Comparison of ENCODE assay signal across 12 cellular contexts in genomic region chr10:1465421-1465902, GRCh38.
DNase-seq lines count a peak whose midpoint lies in the region; ATAC-seq and TF ChIP-seq lines count a peak whose summit lies in the region.
"Had no signal": no experiment of that assay in that cellular context is flagged by ENCODE, and none has a peak within 500 bp of the region (broad histone marks: within the 10 kb centered on the region; RNA-seq: fewer than 3 reads in every experiment).

No MANE protein-coding gene starts in this region.

- H3K4me2 ChIP-seq in trophoblast cell (ENCODE audit: low read length): no peak overlapping the region

- no peak for TF ChIP-seq EP300 in sigmoid colon (IDR thresholded peaks at IDR 0.05)

- no peak overlapping the region for H4K12ac ChIP-seq in trophoblast cell (ENCODE audit: low read depth, low read length)

- H4K91ac ChIP-seq in trophoblast cell (ENCODE audit: low read depth, low read length): no peak overlapping the region

- no peaks in the 10 kb centered on the region for H3K9me3 ChIP-seq in esophagus (ENCODE audit: control insufficient read depth in 2 of 2, insufficient read depth in 1 of 2, low read depth in 1 of 2, low read length in 1 of 2)
- H3K9me3 ChIP-seq in trophoblast cell (ENCODE audit: insufficient read depth, low read depth, low read length): no peaks in the 10 kb centered on the region
- no peaks in the 10 kb centered on the region for H3K9me3 ChIP-seq in sigmoid colon
- H3K9me3 ChIP-seq: mucosa of descending colon had no signal

- no peaks in the 10 kb centered on the region for H3K79me2 ChIP-seq in trophoblast cell (ENCODE audit: control insufficient read depth, insufficient read depth, low read length, poor library complexity)

- H3K36me3 ChIP-seq in esophagus (ENCODE audit: control insufficient read depth in 2 of 2, insufficient read depth in 2 of 2, low read length in 1 of 2) (no peaks in the 10 kb centered on the region), trophoblast cell (ENCODE audit: control insufficient read depth in 1 of 2, insufficient read depth in 2 of 2, low read length in 2 of 2) (no peaks in the 10 kb centered on the region), sigmoid colon (no peaks in the 10 kb centered on the region)

- H3K18ac ChIP-seq in trophoblast cell (ENCODE audit: low read length): no peak overlapping the region

- WGBS in esophagus, 2 donors: 49 to 57% methylated on average over 19 of the region's 19 CpGs
- WGBS in trophoblast cell (ENCODE audit: extremely low coverage, insufficient coverage, insufficient read length): no CpG with 5 or more reads among the region's 19 CpGs
- 39 to 72% methylated on average over 19 of the region's 19 CpGs for WGBS in sigmoid colon, 2 donors

- peak; percentile 8 for DNase-seq in COLO829 (ENCODE audit: low spot score)
- no peak for DNase-seq in trophoblast cell
- DNase-seq in NCI-H524 (lab: John Stamatoyannopoulos, UW): no peak
- no peak for DNase-seq in NCI-H2081 (lab: John Stamatoyannopoulos, UW)
- no peak for DNase-seq in sigmoid colon
- DNase-seq: C1 segment of cervical spinal cord, cerebellar nuclear complex, NCI-H146 had no signal

- no peak overlapping the region for H4K8ac ChIP-seq in trophoblast cell (ENCODE audit: low read depth, low read length)

- no peak overlapping the region for H3K14ac ChIP-seq in trophoblast cell (ENCODE audit: low read length)

- peaks cover 0 to 8% of the 10 kb centered on the region in 2 donors for H3K4me1 ChIP-seq in esophagus (ENCODE audit: control insufficient read depth in 2 of 2, insufficient read depth in 2 of 2, low read length in 1 of 2)
- H3K4me1 ChIP-seq in trophoblast cell (ENCODE audit: control insufficient read depth in 1 of 2, insufficient read depth in 2 of 2, low read length in 2 of 2): peaks cover 0 to 2% of the 10 kb centered on the region in 2 experiments
- H3K4me1 ChIP-seq in sigmoid colon: no peaks in the 10 kb centered on the region

- H2AK5ac ChIP-seq in trophoblast cell (ENCODE audit: low read length): no peak overlapping the region

- no peak overlapping the region for H3K23ac ChIP-seq in trophoblast cell (ENCODE audit: low read length)

- H2BK5ac ChIP-seq in trophoblast cell (ENCODE audit: low read depth, low read length, poor library complexity): no peak overlapping the region

- no peaks in the 10 kb centered on the region for H3K27me3 ChIP-seq in esophagus (ENCODE audit: control insufficient read depth in 1 of 2, insufficient read depth in 2 of 2, low read length in 2 of 2)
- no peaks in the 10 kb centered on the region for H3K27me3 ChIP-seq in trophoblast cell (ENCODE audit: insufficient read depth, low read length)
- peaks cover 0 to 12% (median 0%) of the 10 kb centered on the region in 3 donors for H3K27me3 ChIP-seq in sigmoid colon

- no peak overlapping the region for H3K4ac ChIP-seq in trophoblast cell (ENCODE audit: low read depth, low read length)

- ATAC-seq in GM19438 (IDR thresholded peaks at IDR 0.05; ENCODE audit: low read depth, unreplicated experiment) (peak; percentile 90), HG03159 (IDR thresholded peaks at IDR 0.05; ENCODE audit: unreplicated experiment) (peak; percentile 59)
- ATAC-seq: mucosa of descending colon had no signal

- no peak overlapping the region for H2BK12ac ChIP-seq in trophoblast cell (ENCODE audit: low read length)

- H3K27ac ChIP-seq in esophagus (ENCODE audit: low read depth in 2 of 2, low read length in 1 of 2) (peak overlapping the region; percentile 54 to 75), trophoblast cell (ENCODE audit: low read depth, low read length) (no peak overlapping the region), sigmoid colon (no peak overlapping the region)

- no peak for TF ChIP-seq POLR2A in sigmoid colon (IDR thresholded peaks at IDR 0.05)

- no peak for TF ChIP-seq CTCF in sigmoid colon (IDR thresholded peaks at IDR 0.05)

- H2BK120ac ChIP-seq in trophoblast cell (ENCODE audit: insufficient read depth, low read length, poor library complexity): no peak overlapping the region

- H3K79me1 ChIP-seq in trophoblast cell (ENCODE audit: low read length): no peaks in the 10 kb centered on the region

- H3K4me3 ChIP-seq in esophagus (ENCODE audit: low read depth in 1 of 2, low read length in 2 of 2): peak overlapping the region in 1 of 2 donors; percentile 21
- H3K4me3 ChIP-seq in trophoblast cell (ENCODE audit: low read depth, low read length): no peak overlapping the region
- no peak overlapping the region for H3K4me3 ChIP-seq in sigmoid colon
- H3K4me3 ChIP-seq: mucosa of descending colon had no signal

- intact Hi-C loops in sigmoid colon (cut with DNase I): no loop called here

- H2AFZ ChIP-seq in trophoblast cell (ENCODE audit: insufficient read depth, low read length, poor library complexity): no peak overlapping the region

- no peak overlapping the region for H3K9ac ChIP-seq in trophoblast cell (ENCODE audit: low read length)

Comparison
In these comparisons a context has a peak if more than half of its experiments do, and no peak if none do; other contexts are left out.
1. H3K27ac ChIP-seq: peak in esophagus (2 of 2); none in trophoblast cell (single experiment) and sigmoid colon (0 of 4).